ENCODE assay signal across 8 cellular contexts in genomic region chr14:51989293-51990234, GRCh38. TPM values are rescaled to one million over a fixed set of nuclear protein-coding genes. Genes with fewer than 3 reads are reported as not detected.
DNase-seq lines count a peak whose midpoint lies in the region; ATAC-seq and TF ChIP-seq lines count a peak whose summit lies in the region.

TSS of gene RTRAF (plus strand) at chr14:51989546. CDS start at chr14:51989640, 94 bp downstream.

- intact Hi-C loops in activated CD4-positive, alpha-beta T cell treated with anti-CD3 and anti-CD28 coated beads for 36 hours (cut with DNase I, micrococcal nuclease) = loop anchor here (1.0 to 10.0 kb wide), 10 partner anchors 116 to 895 kb away; partner anchors contain the start of genes FRMD6 (in 2 of the 2), ERO1A (in 1 of the 2), GPR137C (in 1 of the 2) and TMX1 (in 1 of the 2)

- ATAC-seq in HG03432 (IDR thresholded peaks at IDR 0.05; ENCODE audit: unreplicated experiment) = peak; percentile 97
- ATAC-seq in activated CD4-positive, alpha-beta T cell treated with anti-CD3 and anti-CD28 coated beads for 36 hours = peak; percentile 97

- no peaks in the 10 kb centered on the region for H3K27me3 Mint-ChIP-seq in activated CD4-positive, alpha-beta T cell treated with anti-CD3 and anti-CD28 coated beads for 36 hours

- peaks cover 40% of the 10 kb centered on the region for H3K4me1 Mint-ChIP-seq in activated CD4-positive, alpha-beta T cell treated with anti-CD3 and anti-CD28 coated beads for 36 hours

- H3K9me3 Mint-ChIP-seq in activated CD4-positive, alpha-beta T cell treated with anti-CD3 and anti-CD28 coated beads for 36 hours (ENCODE audit: low read depth) = no peaks in the 10 kb centered on the region

- H3K36me3 Mint-ChIP-seq in activated CD4-positive, alpha-beta T cell treated with anti-CD3 and anti-CD28 coated beads for 36 hours (ENCODE audit: low read depth) = peaks cover 18% of the 10 kb centered on the region

- CTCF ChIA-PET in activated CD4-positive, alpha-beta T cell treated with anti-CD3 and anti-CD28 coated beads for 36 hours (lab: Charles Lee) = interaction anchor here (0.6 to 4.1 kb wide), 2 partner anchors 10 to 12 kb away, joined by 3 to 20 read pairs; no protein-coding TSS in a partner anchor

- peak; percentile 89 for TF ChIP-seq POLR2A in GM19099 (IDR thresholded peaks at IDR 0.05; ENCODE audit: extremely low read depth, insufficient read length, low read depth)

- POLR2A ChIA-PET in activated CD4-positive, alpha-beta T cell treated with anti-CD3 and anti-CD28 coated beads for 36 hours (lab: Charles Lee) = no interaction called here

- H3K4me3 ChIP-seq in choroid plexus epithelial cell (ENCODE audit: low read depth, low read length) = peak within 1 kb of the TSS; percentile 97

- H3K27ac Mint-ChIP-seq in activated CD4-positive, alpha-beta T cell treated with anti-CD3 and anti-CD28 coated beads for 36 hours = peak within 1 kb of the TSS; percentile 98

- DNase-seq in AML-193 (lab: John Stamatoyannopoulos, UW) = peak; percentile 88 to 89
- peak; percentile 89 for DNase-seq in NCI-H510A (lab: John Stamatoyannopoulos, UW)
- peak; percentile 96 for DNase-seq in activated CD4-positive, alpha-beta T cell treated with anti-CD3 and anti-CD28 coated beads for 36 hours
- DNase-seq in choroid plexus epithelial cell (ENCODE audit: low read depth) = peak; percentile 97
- peak; percentile 94 for DNase-seq in kidney tubule cell (ENCODE audit: low spot score)
- peak; percentile 76 to 88 (median 82) for DNase-seq in stimulated activated CD4-positive, alpha-beta T cell treated with anti-CD3 and anti-CD28 coated beads, Interleukin-1b, Interleukin-23, amount 100 ng/mL, for 24 hours (ENCODE audit: low read depth in 4 of 4, low spot score in 1 of 4)

- no peak for TF ChIP-seq CTCF in choroid plexus epithelial cell (conservative IDR thresholded peaks at IDR 0.05; ENCODE audit: low read depth, low read length)

- H3K4me3 Mint-ChIP-seq in activated CD4-positive, alpha-beta T cell treated with anti-CD3 and anti-CD28 coated beads for 36 hours = peak within 1 kb of the TSS; percentile 100

RNA-seq across cellular contexts. Expression of gene RTRAF, which starts in this region (rescaled TPM):
- total RNA-seq in activated CD4-positive, alpha-beta T cell treated with anti-CD3 and anti-CD28 coated beads for 36 hours = 100 to 1,000 TPM; 232 to 254 TPM

Comparison
In these comparisons a context has a peak if more than half of its experiments do, and no peak if none do; other contexts are left out.
1. Peak in every context shown above with its lines: DNase-seq, ATAC-seq and H3K4me3 ChIP-seq.